ENCODE assay signal across 21 cellular contexts in the genomic region with DNA sequence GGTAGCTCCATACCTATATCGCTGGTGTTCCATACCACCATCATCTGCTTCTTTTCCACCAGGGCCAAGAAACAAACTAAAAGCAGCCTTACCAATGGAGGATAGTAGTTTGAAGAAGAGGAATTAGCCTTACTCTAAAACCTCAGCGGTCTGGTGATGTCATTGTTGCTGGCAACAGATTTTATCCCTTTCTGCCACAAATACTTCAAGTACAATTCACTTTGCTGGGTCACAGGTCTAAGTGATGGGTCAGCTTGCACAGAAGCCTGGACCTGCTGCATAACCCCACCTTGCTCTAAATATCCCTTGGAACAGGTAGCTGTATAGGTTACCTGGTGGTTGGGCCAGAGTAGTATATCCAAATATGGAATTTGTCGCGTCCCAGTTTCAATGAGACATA. TPM values are rescaled to one million over a fixed set of nuclear protein-coding genes. Genes with fewer than 3 reads are reported as not detected.
"Had no signal": no experiment of that assay in that cellular context is flagged by ENCODE, and none has a peak within 500 bp of the region (broad histone marks: within the 10 kb centered on the region; RNA-seq: fewer than 3 reads in every experiment).

No MANE protein-coding gene starts in this region.

- H3K4me2 ChIP-seq: hepatocyte, smooth muscle cell had no signal

- H3K4me1 ChIP-seq: left ventricle myocardium inferior, lower lobe of right lung, pancreas had no signal

- ATAC-seq: left cardiac atrium, lower lobe of right lung, pancreas, right cardiac atrium had no signal

- H3K9me3 ChIP-seq: left ventricle myocardium inferior, lower lobe of right lung, pancreas had no signal

- DNase-seq: dorsolateral prefrontal cortex; effector CD8-positive, alpha-beta T cell; foreskin melanocyte; head of caudate nucleus; kidney; left cardiac atrium; left ventricle myocardium inferior; lower lobe of right lung; occipital lobe; pancreas; right cardiac atrium; stimulated activated CD4-positive, alpha-beta T cell treated with anti-CD3 and anti-CD28 coated beads, Interleukin-2, amount 100 ng/mL, for 48 hours; stimulated activated naive CD4-positive, alpha-beta T cell treated with Interleukin-2 at 50 U/mL for 16 hours; trophoblast cell had no signal

- H3K36me3 ChIP-seq: left ventricle myocardium inferior, lower lobe of right lung, pancreas had no signal

- H3K27ac Mint-ChIP-seq: memory B cell, mesothelial cell of epicardium, nephron, progenitor cell of endocrine pancreas had no signal

- H3K36me3 Mint-ChIP-seq: memory B cell, mesothelial cell of epicardium had no signal

- H2AFZ ChIP-seq: hepatocyte had no signal

- H3K27me3 Mint-ChIP-seq: memory B cell, progenitor cell of endocrine pancreas had no signal

- H3K4me3 ChIP-seq: dorsolateral prefrontal cortex, hepatocyte, left ventricle myocardium inferior, lower lobe of right lung, pancreas, smooth muscle cell had no signal

- H3K4me1 Mint-ChIP-seq: mesothelial cell of epicardium had no signal

- H3K9me3 Mint-ChIP-seq: nephron had no signal

- H3K27ac ChIP-seq: hepatocyte, left ventricle myocardium inferior, lower lobe of right lung, pancreas had no signal

- H3K4me3 Mint-ChIP-seq: memory B cell, mesothelial cell of epicardium, nephron had no signal

- H3K27me3 ChIP-seq: dorsolateral prefrontal cortex, hepatocyte, pancreas had no signal

RNA-seq across cellular contexts. Expression of a gene that starts 53.2 kb away (rescaled TPM):
- total RNA-seq: hepatocyte, mesothelial cell of epicardium, myocyte, progenitor cell of endocrine pancreas, smooth muscle cell had no signal
- polyA plus RNA-seq: hepatocyte, right cardiac atrium, smooth muscle cell had no signal
